Comparison of ENCODE assay signal across 1 cellular context in genomic region chr16:58755989-58756649, GRCh38.
A peak's percentile ranks its signal among the peaks of the same experiment; 100 is the strongest.
TF ChIP-seq lines count a peak whose summit lies in the region.

No MANE protein-coding gene starts in this region.

TF ChIP-seq in HepG2, 621 proteins besides CTCF, POLR2A, EP300 and RAD21 (continued from another document and continues in another):
- TF ChIP-seq THRA (CRISPR knock-in tag; IDR thresholded peaks at IDR 0.05; ENCODE audit: borderline replicate concordance) (no peak), KDM5A (IDR thresholded peaks at IDR 0.05; ENCODE audit: borderline replicate concordance, low read length) (no peak), ZNF549 (CRISPR knock-in tag; IDR thresholded peaks at IDR 0.05) (no peak), SALL1 (CRISPR knock-in tag; IDR thresholded peaks at IDR 0.05) (peak; percentile 45; the same call in 1 of the 2 replicates), NCOA1 (CRISPR knock-in tag; IDR thresholded peaks at IDR 0.05) (no peak), KDM6A (CRISPR knock-in tag; IDR thresholded peaks at IDR 0.05; ENCODE audit: low read depth) (no peak), ZNF354B (CRISPR knock-in tag; IDR thresholded peaks at IDR 0.05) (no peak), POGZ (CRISPR knock-in tag; IDR thresholded peaks at IDR 0.05) (no peak), RFX1 (IDR thresholded peaks at IDR 0.05) (no peak), GRHL1 (CRISPR knock-in tag; conservative IDR thresholded peaks at IDR 0.05) (no peak), TRIM24 (CRISPR knock-in tag; IDR thresholded peaks at IDR 0.05) (no peak), ATF7-NPFF (CRISPR knock-in tag; IDR thresholded peaks at IDR 0.05; ENCODE audit: low read depth) (no peak), ZNF772 (CRISPR knock-in tag; IDR thresholded peaks at IDR 0.05) (no peak), ZNF446 (CRISPR knock-in tag; IDR thresholded peaks at IDR 0.05) (no peak), HIVEP1 (CRISPR knock-in tag; IDR thresholded peaks at IDR 0.05) (no peak), ZNF256 (CRISPR knock-in tag; conservative IDR thresholded peaks at IDR 0.05) (no peak; the same call in 1 of the 2 replicates), ZFYVE20 (CRISPR knock-in tag; IDR thresholded peaks at IDR 0.05; ENCODE audit: borderline replicate concordance, low read depth) (no peak), IKZF1 (IDR thresholded peaks at IDR 0.05) (no peak), GMEB1 (CRISPR knock-in tag; IDR thresholded peaks at IDR 0.05; ENCODE audit: borderline replicate concordance) (no peak), NCOA5 (CRISPR knock-in tag; IDR thresholded peaks at IDR 0.05) (no peak), SRSF4 (IDR thresholded peaks at IDR 0.05; ENCODE audit: low read depth, low read length, poor library complexity, severe bottlenecking) (no peak), ZNF674 (CRISPR knock-in tag; IDR thresholded peaks at IDR 0.05; ENCODE audit: low read depth) (no peak), NFRKB (IDR thresholded peaks at IDR 0.05) (no peak), WIZ (CRISPR knock-in tag; IDR thresholded peaks at IDR 0.05) (no peak), ZNF331 (CRISPR knock-in tag; IDR thresholded peaks at IDR 0.05) (0 out of 2 replicates have a peak, but pooled peaks have one; percentile 11), ZBTB44 (CRISPR knock-in tag; IDR thresholded peaks at IDR 0.05) (no peak), KDM3A (CRISPR knock-in tag; IDR thresholded peaks at IDR 0.05; ENCODE audit: low read depth) (no peak; the same call in 1 of the 2 replicates), ZFY (CRISPR knock-in tag; IDR thresholded peaks at IDR 0.05) (no peak), ZNF672 (CRISPR knock-in tag; IDR thresholded peaks at IDR 0.05) (no peak), THAP11 (CRISPR knock-in tag; IDR thresholded peaks at IDR 0.05) (peak; percentile 81), ZNF558 (CRISPR knock-in tag; IDR thresholded peaks at IDR 0.05; ENCODE audit: borderline replicate concordance) (no peak), ZSCAN25 (CRISPR knock-in tag; IDR thresholded peaks at IDR 0.05) (no peak), MNT (IDR thresholded peaks at IDR 0.05) (no peak), MAFK (conservative IDR thresholded peaks at IDR 0.05 in 1 of 2, IDR thresholded peaks at IDR 0.05 in 1 of 2; ENCODE audit: low read length in 2 of 2) (no peak), ETS1 (CRISPR knock-in tag; IDR thresholded peaks at IDR 0.05) (no peak), FOXC1 (CRISPR knock-in tag; IDR thresholded peaks at IDR 0.05; ENCODE audit: borderline replicate concordance) (0 out of 2 replicates have a peak, but pooled peaks have one; percentile 47), ZNF337 (CRISPR knock-in tag; IDR thresholded peaks at IDR 0.05; ENCODE audit: borderline replicate concordance, low read depth) (no peak), RXRA (CRISPR knock-in tag; IDR thresholded peaks at IDR 0.05) (no peak), GABPB1 (CRISPR knock-in tag; IDR thresholded peaks at IDR 0.05) (peak; percentile 24; the same call in 1 of the 2 replicates), ZNF816 (CRISPR knock-in tag; IDR thresholded peaks at IDR 0.05; ENCODE audit: borderline replicate concordance) (no peak), TEF (CRISPR knock-in tag; IDR thresholded peaks at IDR 0.05) (no peak), ARID4A (CRISPR knock-in tag; IDR thresholded peaks at IDR 0.05; ENCODE audit: borderline replicate concordance) (no peak; the same call in 1 of the 2 replicates), TIGD3 (CRISPR knock-in tag; IDR thresholded peaks at IDR 0.05; ENCODE audit: borderline replicate concordance) (no peak), ZNF580 (CRISPR knock-in tag; IDR thresholded peaks at IDR 0.05; ENCODE audit: borderline replicate concordance, low read depth) (peak; percentile 31; the same call in 1 of the 2 replicates), ZBTB34 (CRISPR knock-in tag; IDR thresholded peaks at IDR 0.05) (no peak), NR2F6 (IDR thresholded peaks at IDR 0.05) (no peak), NR2F6 (CRISPR knock-in tag; IDR thresholded peaks at IDR 0.05) (0 out of 2 replicates have a peak, but pooled peaks have one; percentile 37), PHF21A (CRISPR knock-in tag; IDR thresholded peaks at IDR 0.05) (no peak), FIP1L1 (IDR thresholded peaks at IDR 0.05; ENCODE audit: borderline replicate concordance, insufficient read depth, low read depth, low read length) (no peak), ZNF124 (CRISPR knock-in tag; IDR thresholded peaks at IDR 0.05) (0 out of 2 replicates have a peak, but pooled peaks have one; percentile 68), JUND (CRISPR knock-in tag; IDR thresholded peaks at IDR 0.05) (no peak), HNRNPUL1 (IDR thresholded peaks at IDR 0.05; ENCODE audit: low read depth, low read length) (no peak), STAG1 (CRISPR knock-in tag; IDR thresholded peaks at IDR 0.05) (peak; percentile 99), KDM5B (CRISPR knock-in tag; IDR thresholded peaks at IDR 0.05; ENCODE audit: borderline replicate concordance) (no peak)
